In the genomic region with DNA sequence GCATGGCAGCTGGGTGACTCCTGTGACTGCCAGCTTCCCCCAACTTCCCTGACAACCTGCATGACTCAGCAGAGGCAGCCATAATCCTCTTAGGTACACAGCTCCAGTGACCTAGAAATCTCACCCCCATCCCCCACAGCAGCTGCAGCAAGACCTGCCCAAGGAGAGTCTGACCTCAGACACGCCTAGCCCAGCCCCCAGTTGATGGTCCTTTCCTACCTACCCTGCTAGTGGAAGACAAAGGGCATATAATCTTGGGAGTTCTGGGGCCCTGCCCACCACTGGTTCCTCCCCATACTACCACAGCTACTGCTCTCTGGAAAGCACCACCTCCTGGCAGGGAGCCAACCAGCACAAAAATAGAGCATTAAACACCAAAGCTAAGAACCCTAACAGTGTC, we compare ENCODE assay signal across 1 cellular context.
TF ChIP-seq lines count a peak whose summit lies in the region.

No MANE protein-coding gene starts in this region.

TF ChIP-seq in H1, 55 proteins besides CTCF, POLR2A, EP300 and RAD21:
- TF ChIP-seq, protein P1, sequence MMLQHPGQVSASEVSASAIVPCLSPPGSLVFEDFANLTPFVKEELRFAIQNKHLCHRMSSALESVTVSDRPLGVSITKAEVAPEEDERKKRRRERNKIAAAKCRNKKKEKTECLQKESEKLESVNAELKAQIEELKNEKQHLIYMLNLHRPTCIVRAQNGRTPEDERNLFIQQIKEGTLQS (IDR thresholded peaks at IDR 0.05; ENCODE audit: insufficient read depth, low read depth, low read length): no peak
- no peak for TF ChIP-seq RBBP5 (IDR thresholded peaks at IDR 0.05; ENCODE audit: borderline replicate concordance, low read depth, low read length)
